Comparison of ENCODE assay signal across 12 cellular contexts in the genomic region with DNA sequence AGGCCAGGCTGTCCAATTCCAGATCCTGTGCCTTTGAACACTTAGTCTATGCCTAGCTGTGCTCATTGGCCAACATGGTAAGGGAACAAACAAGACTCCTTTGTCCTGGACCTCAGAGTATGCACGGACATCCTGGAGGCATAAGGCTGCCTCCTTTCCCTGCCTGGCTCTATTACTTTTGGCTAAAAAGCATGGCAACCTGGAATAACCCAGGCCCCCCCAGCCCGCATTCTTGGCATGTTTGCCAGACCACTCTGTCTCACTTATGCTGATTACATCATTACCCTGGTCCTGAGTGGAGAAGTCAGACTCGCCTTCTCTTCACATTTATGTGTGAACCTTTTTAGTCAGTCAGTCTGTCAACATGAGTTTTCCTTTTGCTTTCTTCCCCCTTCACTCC. TPM values are rescaled to one million over a fixed set of nuclear protein-coding genes. Genes with fewer than 3 reads are reported as not detected.
DNase-seq lines count a peak whose midpoint lies in the region; ATAC-seq and TF ChIP-seq lines count a peak whose summit lies in the region.
"Had no signal": no experiment of that assay in that cellular context is flagged by ENCODE, and none has a peak within 500 bp of the region (broad histone marks: within the 10 kb centered on the region; RNA-seq: fewer than 3 reads in every experiment).

No MANE protein-coding gene starts in this region.

- H3K4me3 ChIP-seq in HEK293 (ENCODE audit: low read depth, low read length) (no peak overlapping the region), astrocyte of the spinal cord (ENCODE audit: low read depth, low read length) (no peak overlapping the region)

- no peaks in the 10 kb centered on the region for H3K9me3 ChIP-seq in HEK293 (ENCODE audit: control insufficient read depth, insufficient read depth, low read depth, low read length)

- H3K4me1 ChIP-seq in HEK293 (ENCODE audit: control insufficient read depth, insufficient read depth, low read length): no peaks in the 10 kb centered on the region

- no peak overlapping the region for H3K27ac ChIP-seq in HEK293 (ENCODE audit: extremely low read depth, low read depth, low read length)

- H3K36me3 ChIP-seq in HEK293 (ENCODE audit: control insufficient read depth in 2 of 2, insufficient read depth in 1 of 2, low read length in 2 of 2): no peaks in the 10 kb centered on the region

- POLR2A ChIA-PET in HEK293 (lab: Yijun Ruan, JAX): no interaction called here

- CTCF ChIA-PET in HEK293 (lab: Yijun Ruan, JAX): no interaction called here

- DNase-seq in ACHN (peak; percentile 56), astrocyte of the spinal cord (ENCODE audit: low read depth, low spot score) (peak; percentile 87), lung microvascular endothelial cell (ENCODE audit: low read depth in 2 of 2) (peak; percentile 46 to 73), cerebellar nuclear complex (lab: John Stamatoyannopoulos, UW) (no peak), CD1c-positive myeloid dendritic cell (ENCODE audit: extremely low spot score) (no peak)
- DNase-seq in activated CD8-positive, alpha-beta memory T cell treated with anti-CD3 and anti-CD28 coated beads, Interleukin-2, amount 50 U/mL, for 48 hours: no peak
- DNase-seq: activated CD4-positive, alpha-beta T cell treated with anti-CD3 and anti-CD28 coated beads, Interleukin-2, amount 50 U/mL, for 4 hours; CD8-positive, alpha-beta T cell; natural killer cell; NCI-H187 had no signal

- ATAC-seq in HG03457 (IDR thresholded peaks at IDR 0.05; ENCODE audit: unreplicated experiment): no peak
- ATAC-seq: CD8-positive, alpha-beta T cell; natural killer cell had no signal

- in situ Hi-C loops in ACHN (cut with HindIII; ENCODE audit: low pct_ligation_motif_present, low pct_unique_long_range_greater_than_20kb, low sequenced_read_pairs) (no loop called here), astrocyte of the spinal cord (cut with HindIII; ENCODE audit: low sequenced_read_pairs) (no loop called here)

- no peak for TF ChIP-seq CTCF in HEK293 (tag by site-specific recombination; IDR thresholded peaks at IDR 0.05)
- TF ChIP-seq CTCF in astrocyte of the spinal cord (IDR thresholded peaks at IDR 0.05; ENCODE audit: low read depth, low read length): no peak

TF ChIP-seq in HEK293, 187 proteins besides CTCF, POLR2A, EP300 and RAD21:
- TF ChIP-seq ZNF600 (tag by site-specific recombination; IDR thresholded peaks at IDR 0.05): no peak
- TF ChIP-seq SP2 (tag by site-specific recombination; IDR thresholded peaks at IDR 0.05): no peak
- no peak for TF ChIP-seq ZNF266 (tag by site-specific recombination; IDR thresholded peaks at IDR 0.05; ENCODE audit: low read depth)
- no peak for TF ChIP-seq ZNF221 (tag by site-specific recombination; IDR thresholded peaks at IDR 0.05; ENCODE audit: borderline replicate concordance)
- no peak for TF ChIP-seq PRDM2 (tag by site-specific recombination; IDR thresholded peaks at IDR 0.05; ENCODE audit: borderline replicate concordance)
- TF ChIP-seq PRDM1 (tag by site-specific recombination; IDR thresholded peaks at IDR 0.05): 0 out of 2 replicates have a peak, but pooled peaks have one; percentile 9
- no peak for TF ChIP-seq ZNF843 (tag by site-specific recombination; IDR thresholded peaks at IDR 0.05)
- peak; percentile 17; the same call in 1 of the 2 replicates for TF ChIP-seq ZNF335 (tag by site-specific recombination; conservative IDR thresholded peaks at IDR 0.05)
- TF ChIP-seq, protein P1, sequence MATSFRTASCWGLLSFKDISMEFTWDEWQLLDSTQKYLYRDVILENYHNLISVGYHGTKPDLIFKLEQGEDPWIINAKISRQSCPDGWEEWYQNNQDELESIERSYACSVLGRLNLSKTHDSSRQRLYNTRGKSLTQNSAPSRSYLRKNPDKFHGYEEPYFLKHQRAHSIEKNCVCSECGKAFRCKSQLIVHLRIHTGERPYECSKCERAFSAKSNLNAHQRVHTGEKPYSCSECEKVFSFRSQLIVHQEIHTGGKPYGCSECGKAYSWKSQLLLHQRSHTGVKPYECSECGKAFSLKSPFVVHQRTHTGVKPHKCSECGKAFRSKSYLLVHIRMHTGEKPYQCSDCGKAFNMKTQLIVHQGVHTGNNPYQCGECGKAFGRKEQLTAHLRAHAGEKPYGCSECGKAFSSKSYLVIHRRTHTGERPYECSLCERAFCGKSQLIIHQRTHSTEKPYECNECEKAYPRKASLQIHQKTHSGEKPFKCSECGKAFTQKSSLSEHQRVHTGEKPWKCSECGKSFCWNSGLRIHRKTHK (tag by site-specific recombination; IDR thresholded peaks at IDR 0.05): no peak
- TF ChIP-seq ZNF549 (tag by site-specific recombination; IDR thresholded peaks at IDR 0.05): no peak
TF ChIP-seq in HEK293: peak in this region for 2.

RNA-seq across cellular contexts. Expression of gene ELK3, which starts 58.0 kb away (rescaled TPM):
- 47.2 and 47.9 TPM in 2 replicates for total RNA-seq in lung microvascular endothelial cell

Comparison
In these comparisons a context has a peak if more than half of its experiments do, and no peak if none do; other contexts are left out.
1. DNase-seq: peak in ACHN (single experiment), astrocyte of the spinal cord (single experiment) and lung microvascular endothelial cell (2 of 2); none in cerebellar nuclear complex (0 of 2), CD1c-positive myeloid dendritic cell (single experiment) and activated CD8-positive, alpha-beta memory T cell treated with anti-CD3 and anti-CD28 coated beads, Interleukin-2, amount 50 U/mL, for 48 hours (single experiment).